In the genomic region with DNA sequence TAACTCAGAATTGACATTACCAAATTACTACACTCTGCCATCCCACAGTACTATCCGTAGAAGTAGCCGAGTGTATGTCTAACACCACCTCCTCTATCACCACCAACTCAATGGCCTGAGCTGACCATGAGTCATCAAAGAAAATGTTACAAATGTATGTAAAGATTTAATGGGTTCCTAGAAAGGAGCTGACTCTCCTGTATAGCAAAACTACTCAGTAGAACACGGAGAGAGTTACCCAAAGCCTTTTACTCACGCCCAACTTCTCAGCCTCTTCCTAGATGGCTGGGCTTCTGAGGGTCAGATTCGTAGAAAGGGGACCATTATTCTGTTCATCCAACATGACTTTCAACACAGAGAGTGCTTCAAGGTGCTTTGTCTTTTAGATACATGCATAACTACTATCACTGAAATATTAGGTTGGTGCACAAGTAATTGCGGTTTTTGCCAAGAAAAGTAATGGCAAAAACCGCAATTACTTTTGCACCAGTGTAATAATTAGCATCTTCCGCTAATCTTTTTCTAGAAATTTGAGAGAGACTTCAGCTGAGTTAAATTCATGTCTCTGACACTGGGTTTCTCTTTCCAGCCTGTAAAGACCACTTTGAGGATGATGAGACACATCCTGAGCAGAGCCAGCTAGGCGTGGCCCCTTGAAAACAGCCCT, we compare ENCODE assay signal across 20 cellular contexts. TPM values are rescaled to one million over a fixed set of nuclear protein-coding genes. Genes with fewer than 3 reads are reported as not detected.
DNase-seq lines count a peak whose midpoint lies in the region; ATAC-seq, FAIRE-seq and TF ChIP-seq lines count a peak whose summit lies in the region.
"Had no signal": no experiment of that assay in that cellular context is flagged by ENCODE, and none has a peak within 500 bp of the region (broad histone marks: within the 10 kb centered on the region; RNA-seq: fewer than 3 reads in every experiment).

No MANE protein-coding gene starts in this region.

- H2BK12ac ChIP-seq in neuronal stem cell (ENCODE audit: low read length): no peak overlapping the region

- H3K27ac Mint-ChIP-seq in activated naive CD4-positive, alpha-beta T cell treated with anti-CD3 and anti-CD28 coated beads for 36 hours: no peak overlapping the region
- H3K27ac Mint-ChIP-seq: activated B cell treated with CpG ODN at 0.5 μM for 24 hours; activated CD4-positive, alpha-beta memory T cell treated with anti-CD3 and anti-CD28 coated beads, Interleukin-2, amount 10 ng/mL, durations not matched to agents 7 days and 5 days; activated naive CD4-positive, alpha-beta T cell treated with anti-CD3 and anti-CD28 coated beads, Interleukin-2, amount 10 ng/mL, durations not matched to agents 7 days and 5 days had no signal

- CTCF ChIA-PET in activated naive CD4-positive, alpha-beta T cell treated with anti-CD3 and anti-CD28 coated beads for 36 hours (lab: Charles Lee): no interaction called here

- H3K4me3 Mint-ChIP-seq in activated naive CD4-positive, alpha-beta T cell treated with anti-CD3 and anti-CD28 coated beads for 36 hours: no peak overlapping the region
- H3K4me3 Mint-ChIP-seq: activated B cell treated with CpG ODN at 0.5 μM for 24 hours; activated CD4-positive, alpha-beta memory T cell treated with anti-CD3 and anti-CD28 coated beads, Interleukin-2, amount 10 ng/mL, durations not matched to agents 7 days and 5 days; activated naive CD4-positive, alpha-beta T cell treated with anti-CD3 and anti-CD28 coated beads, Interleukin-2, amount 10 ng/mL, durations not matched to agents 7 days and 5 days had no signal

- TF ChIP-seq CTCF in bronchial epithelial cell (IDR thresholded peaks at IDR 0.05; ENCODE audit: insufficient read depth, low read length, severe bottlenecking): no peak

- no peaks in the 10 kb centered on the region for H3K27me3 ChIP-seq in bronchial epithelial cell (ENCODE audit: control insufficient read depth, insufficient read depth, low read length)
- peaks cover 0 to 4% (median 0%) of the 10 kb centered on the region in 3 experiments for H3K27me3 ChIP-seq in neuronal stem cell (ENCODE audit: control insufficient read depth in 3 of 3, insufficient read depth in 3 of 3, low read depth in 1 of 3, low read length in 3 of 3)
- H3K27me3 ChIP-seq: tibial nerve had no signal

- DNase-seq in ELR (ENCODE audit: low read depth) (peak; percentile 72), OCI-M1 (lab: John Stamatoyannopoulos, UW) (peak; percentile 14), bronchial epithelial cell (ENCODE audit: low read depth) (peak; percentile 56), neuronal stem cell (ENCODE audit: low spot score) (no peak), midbrain (lab: John Stamatoyannopoulos, UW) (no peak)
- DNase-seq in activated naive CD4-positive, alpha-beta T cell treated with anti-CD3 and anti-CD28 coated beads for 36 hours: no peak
- DNase-seq: activated B cell treated with CpG ODN at 0.5 μM for 24 hours; activated CD4-positive, alpha-beta memory T cell treated with anti-CD3 and anti-CD28 coated beads, Interleukin-2, amount 10 ng/mL, durations not matched to agents 7 days and 5 days; activated naive CD4-positive, alpha-beta T cell treated with anti-CD3 and anti-CD28 coated beads, Interleukin-2, amount 10 ng/mL, durations not matched to agents 7 days and 5 days; activated T-cell treated with anti-CD3 and anti-CD28 coated beads, Interleukin-2, amount 50 U/mL, for 1 hour; COR-L47; lower lobe of right lung; NCI-H187; NCI-H510A; stimulated activated CD4-positive, alpha-beta T cell treated with anti-CD3 and anti-CD28 coated beads, Interleukin-2, amount 100 ng/mL, for 24 hours; stimulated activated naive CD8-positive, alpha-beta T cell treated with anti-CD3 and anti-CD28 coated beads, Interleukin-15, Interleukin-2, amounts not matched to agents 100 U/mL and 50 U/mL, for 24 hours had no signal

- FAIRE-seq in bronchial epithelial cell (lab: Jason Lieb, UNC): no peak
- FAIRE-seq: G401.6 had no signal

- WGBS in neuronal stem cell (ENCODE audit: extremely low coverage in 2 of 2, insufficient read length in 2 of 2, insufficient replicate concordance in 1 of 2), 2 donors: no CpG with 5 or more reads among the region's 9 CpGs

- no peak overlapping the region for H3K4me2 ChIP-seq in neuronal stem cell (ENCODE audit: insufficient read depth, low read length, poor library complexity, severe bottlenecking)

- H3K79me1 ChIP-seq in neuronal stem cell (ENCODE audit: low read depth, low read length): no peaks in the 10 kb centered on the region

- H2BK15ac ChIP-seq in neuronal stem cell (ENCODE audit: low read length): no peak overlapping the region

- peak overlapping the region; percentile 57 for H2AK5ac ChIP-seq in neuronal stem cell (ENCODE audit: low read depth, low read length)

- H3K23ac ChIP-seq in neuronal stem cell (ENCODE audit: low read depth, low read length, poor library complexity): no peak overlapping the region

- no peak overlapping the region for H3K4ac ChIP-seq in neuronal stem cell (ENCODE audit: low read length)

- no peak overlapping the region for H2AFZ ChIP-seq in neuronal stem cell (ENCODE audit: low read length)

- no peaks in the 10 kb centered on the region for H3K4me1 Mint-ChIP-seq in activated naive CD4-positive, alpha-beta T cell treated with anti-CD3 and anti-CD28 coated beads for 36 hours (ENCODE audit: low read depth)
- H3K4me1 Mint-ChIP-seq: activated B cell treated with CpG ODN at 0.5 μM for 24 hours; activated CD4-positive, alpha-beta memory T cell treated with anti-CD3 and anti-CD28 coated beads, Interleukin-2, amount 10 ng/mL, durations not matched to agents 7 days and 5 days; activated naive CD4-positive, alpha-beta T cell treated with anti-CD3 and anti-CD28 coated beads, Interleukin-2, amount 10 ng/mL, durations not matched to agents 7 days and 5 days had no signal

- H3K9ac ChIP-seq in neuronal stem cell (ENCODE audit: low read depth, low read length, poor library complexity): no peak overlapping the region

- no peak overlapping the region for H3K27ac ChIP-seq in neuronal stem cell (replicated peaks; ENCODE audit: low read length)
- H3K27ac ChIP-seq: lower lobe of right lung, SJSA1 had no signal

- H3K14ac ChIP-seq in neuronal stem cell (ENCODE audit: low read length): no peak overlapping the region

- no peak overlapping the region for H4K8ac ChIP-seq in neuronal stem cell (ENCODE audit: low read depth, low read length)

- H3K18ac ChIP-seq in neuronal stem cell (ENCODE audit: low read length): peak overlapping the region; percentile 53

- H3K9me3 Mint-ChIP-seq in activated naive CD4-positive, alpha-beta T cell treated with anti-CD3 and anti-CD28 coated beads for 36 hours: no peaks in the 10 kb centered on the region
- H3K9me3 Mint-ChIP-seq: activated B cell treated with CpG ODN at 0.5 μM for 24 hours; activated CD4-positive, alpha-beta memory T cell treated with anti-CD3 and anti-CD28 coated beads, Interleukin-2, amount 10 ng/mL, durations not matched to agents 7 days and 5 days; activated naive CD4-positive, alpha-beta T cell treated with anti-CD3 and anti-CD28 coated beads, Interleukin-2, amount 10 ng/mL, durations not matched to agents 7 days and 5 days had no signal

- no peak overlapping the region for H2BK5ac ChIP-seq in neuronal stem cell (ENCODE audit: low read length)

- intact Hi-C loops in activated naive CD4-positive, alpha-beta T cell treated with anti-CD3 and anti-CD28 coated beads for 36 hours (cut with micrococcal nuclease): no loop called here

- H3K4me3 ChIP-seq in bronchial epithelial cell (ENCODE audit: low read depth, low read length) (no peak overlapping the region), neuronal stem cell (ENCODE audit: low read length in 2 of 2) (no peak overlapping the region)
- H3K4me3 ChIP-seq: lower lobe of right lung, SJSA1, tibial nerve had no signal

- no peak overlapping the region for H4K91ac ChIP-seq in neuronal stem cell (ENCODE audit: low read depth, low read length, poor library complexity)

- H3K27me3 Mint-ChIP-seq in activated naive CD4-positive, alpha-beta T cell treated with anti-CD3 and anti-CD28 coated beads for 36 hours (ENCODE audit: low read depth): peaks cover 6% of the 10 kb centered on the region

- no peak for ATAC-seq in GM18861 (IDR thresholded peaks at IDR 0.05; ENCODE audit: unreplicated experiment)
- ATAC-seq: stimulated activated naive CD8-positive, alpha-beta T cell treated with anti-CD3 and anti-CD28 coated beads, Interleukin-15, Interleukin-2, amounts not matched to agents 100 U/mL and 50 U/mL, for 24 hours had no signal

- no peaks in the 10 kb centered on the region for H3K36me3 Mint-ChIP-seq in activated naive CD4-positive, alpha-beta T cell treated with anti-CD3 and anti-CD28 coated beads for 36 hours (ENCODE audit: low read depth)
- H3K36me3 Mint-ChIP-seq: activated naive CD4-positive, alpha-beta T cell treated with anti-CD3 and anti-CD28 coated beads, Interleukin-2, amount 10 ng/mL, durations not matched to agents 7 days and 5 days had no signal

- H3K9me3 ChIP-seq in neuronal stem cell (replicated peaks in 1 of 2; ENCODE audit: control insufficient read depth in 2 of 2, insufficient read depth in 1 of 2, low read depth in 1 of 2, low read length in 2 of 2): no peaks in the 10 kb centered on the region
- H3K9me3 ChIP-seq: lower lobe of right lung, SJSA1, tibial nerve had no signal

- H2BK120ac ChIP-seq in neuronal stem cell (ENCODE audit: low read depth, low read length): no peak overlapping the region

- peaks cover 0 to 2% of the 10 kb centered on the region in 2 donors for H3K4me1 ChIP-seq in neuronal stem cell (ENCODE audit: control insufficient read depth in 2 of 2, insufficient read depth in 1 of 2, low read depth in 1 of 2, low read length in 2 of 2)

- H3K36me3 ChIP-seq in bronchial epithelial cell (ENCODE audit: control insufficient read depth, insufficient read depth, low read length) (no peaks in the 10 kb centered on the region), neuronal stem cell (replicated peaks in 1 of 2; ENCODE audit: control insufficient read depth in 2 of 2, insufficient read depth in 2 of 2, low read length in 2 of 2) (no peaks in the 10 kb centered on the region)
- H3K36me3 ChIP-seq: lower lobe of right lung, SJSA1, tibial nerve had no signal

RNA-seq across cellular contexts. Expression of a gene that starts 24.0 kb away (rescaled TPM):
- 0.79 and 1.3 TPM in 2 replicates for total RNA-seq in bronchial epithelial cell
- 10.7 TPM for polyA plus RNA-seq in neuronal stem cell (2013, experiment 1 of 2)
- polyA plus RNA-seq in neuronal stem cell (2013, experiment 2 of 2): 11.1 TPM
- total RNA-seq in activated naive CD4-positive, alpha-beta T cell treated with anti-CD3 and anti-CD28 coated beads for 36 hours: under 1 TPM; 0.26 to 0.52 TPM

Comparison
In these comparisons a context has a peak if more than half of its experiments do, and no peak if none do; other contexts are left out.
1. DNase-seq: peak in ELR (single experiment), OCI-M1 (single experiment) and bronchial epithelial cell (single experiment); none in neuronal stem cell (single experiment), midbrain (single experiment) and activated naive CD4-positive, alpha-beta T cell treated with anti-CD3 and anti-CD28 coated beads for 36 hours (single experiment).